ENCODE assay signal across 11 cellular contexts in the genomic region with DNA sequence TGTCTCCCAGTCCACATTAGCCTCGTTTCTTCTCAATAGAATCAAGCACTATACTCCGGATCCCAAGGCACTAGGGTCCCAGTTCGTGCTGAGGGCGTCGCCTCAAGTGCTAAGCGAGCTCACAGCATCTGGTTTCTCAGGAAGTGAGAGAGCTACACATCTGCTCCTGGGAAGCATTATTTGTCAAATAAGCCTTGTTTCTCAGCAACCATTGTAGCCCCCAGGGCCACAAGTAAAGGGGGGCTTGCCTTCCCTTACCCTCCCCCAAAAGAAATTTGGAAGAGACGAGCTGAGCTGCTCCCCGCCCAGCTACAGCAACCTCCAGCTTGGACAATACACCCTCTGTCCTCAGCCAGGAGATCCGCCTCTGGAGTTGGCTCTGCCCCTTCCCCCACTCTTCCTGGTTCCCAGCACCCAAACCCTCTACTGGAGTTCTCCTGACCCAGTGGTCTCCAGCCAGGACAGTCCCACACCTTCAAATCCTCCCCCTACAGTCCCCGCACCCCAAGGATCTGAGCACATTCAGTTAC. TPM values are rescaled to one million over a fixed set of nuclear protein-coding genes. Genes with fewer than 3 reads are reported as not detected.
DNase-seq lines count a peak whose midpoint lies in the region; ATAC-seq and TF ChIP-seq lines count a peak whose summit lies in the region.
"Had no signal": no experiment of that assay in that cellular context is flagged by ENCODE, and none has a peak within 500 bp of the region (broad histone marks: within the 10 kb centered on the region; RNA-seq: fewer than 3 reads in every experiment).

No MANE protein-coding gene starts in this region.

- ATAC-seq in esophagus mucosa (no peak), GM21529 (IDR thresholded peaks at IDR 0.05; ENCODE audit: unreplicated experiment) (no peak)
- ATAC-seq: right lobe of liver had no signal

- no peak overlapping the region for H3K4me3 Mint-ChIP-seq in endothelial cell (ENCODE audit: unreplicated experiment)
- H3K4me3 Mint-ChIP-seq in osteocyte (ENCODE audit: unreplicated experiment) = no peak overlapping the region

- H3K27me3 Mint-ChIP-seq in endothelial cell (ENCODE audit: unreplicated experiment) (peaks cover 25% of the 10 kb centered on the region), osteocyte (ENCODE audit: unreplicated experiment) (no peaks in the 10 kb centered on the region)

- H3K27ac Mint-ChIP-seq in endothelial cell (ENCODE audit: unreplicated experiment) (no peak overlapping the region), osteocyte (ENCODE audit: unreplicated experiment) (peak overlapping the region; percentile 100)

- peaks cover 40% of the 10 kb centered on the region for H3K4me1 Mint-ChIP-seq in endothelial cell (ENCODE audit: unreplicated experiment)
- H3K4me1 Mint-ChIP-seq in osteocyte (ENCODE audit: unreplicated experiment) = peaks cover 47% of the 10 kb centered on the region

- H3K9me3 Mint-ChIP-seq in endothelial cell (ENCODE audit: unreplicated experiment) = no peaks in the 10 kb centered on the region
- H3K9me3 Mint-ChIP-seq in osteocyte (ENCODE audit: unreplicated experiment) = no peaks in the 10 kb centered on the region

- peaks cover 12% of the 10 kb centered on the region for H3K36me3 Mint-ChIP-seq in endothelial cell (ENCODE audit: low read depth, unreplicated experiment)
- peaks cover 24% of the 10 kb centered on the region for H3K36me3 Mint-ChIP-seq in osteocyte (ENCODE audit: unreplicated experiment)

- DNase-seq in 8988T (peak; percentile 34), HT-29 (ENCODE audit: low spot score) (peak; percentile 73), endothelial cell (ENCODE audit: low spot score) (peak; percentile 5), osteocyte (ENCODE audit: extremely low spot score, unreplicated experiment) (no peak), activated gamma-delta T cell treated with Interleukin-2 at 50 U/mL for 16 hours (no peak)
- DNase-seq in stimulated activated naive CD4-positive, alpha-beta T cell treated with Interleukin-2 at 50 U/mL for 16 hours (lab: John Stamatoyannopoulos, UW) = no peak
- DNase-seq: activated CD4-positive, alpha-beta T cell treated with anti-CD3 and anti-CD28 coated beads, Interleukin-2, amount 50 U/mL, for 4 hours; stimulated activated naive CD4-positive, alpha-beta T cell had no signal

- no peak for TF ChIP-seq CTCF in endothelial cell (IDR thresholded peaks at IDR 0.05; ENCODE audit: unreplicated experiment)
- TF ChIP-seq CTCF in osteocyte (IDR thresholded peaks at IDR 0.05) = no peak

RNA-seq across cellular contexts. Expression of a gene that starts 5.7 kb away (rescaled TPM):
- total RNA-seq in HT-29 (2014; rRNA removed; shearing (Covaris generic)) = 57.7 and 71.9 TPM in 2 replicates
- total RNA-seq in endothelial cell (ENCODE audit: unreplicated experiment) = 112 TPM
- total RNA-seq in osteocyte = 107 and 116 TPM in 2 replicates
- 10.6 TPM for total RNA-seq in esophagus mucosa

RNA-seq across cellular contexts. Expression of a gene that starts 35.1 kb away (rescaled TPM):
- 27.4 and 29.0 TPM in 2 replicates for total RNA-seq in HT-29 (2014; rRNA removed; shearing (Covaris generic))
- total RNA-seq in endothelial cell (ENCODE audit: unreplicated experiment) = 10.5 TPM
- 28.3 and 29.0 TPM in 2 replicates for total RNA-seq in osteocyte
- total RNA-seq in esophagus mucosa = 29.3 TPM

RNA-seq across cellular contexts. Expression of a gene that starts 37.9 kb away (rescaled TPM):
- 401 and 417 TPM in 2 replicates for total RNA-seq in HT-29 (2014; rRNA removed; shearing (Covaris generic))
- total RNA-seq in endothelial cell (ENCODE audit: unreplicated experiment) = 629 TPM
- 516 and 555 TPM in 2 replicates for total RNA-seq in osteocyte
- 344 TPM for total RNA-seq in esophagus mucosa

RNA-seq across cellular contexts. Expression of a gene that starts 53.4 kb away (rescaled TPM):
- 394 and 417 TPM in 2 replicates for total RNA-seq in HT-29 (2014; rRNA removed; shearing (Covaris generic))
- total RNA-seq in endothelial cell (ENCODE audit: unreplicated experiment) = 21.1 TPM
- 18.8 and 22.3 TPM in 2 replicates for total RNA-seq in osteocyte
- total RNA-seq in esophagus mucosa = 50.5 TPM

RNA-seq across cellular contexts. Expression of a gene that starts 59.2 kb away (rescaled TPM):
- total RNA-seq in HT-29 (2014; rRNA removed; shearing (Covaris generic)) = 0.15 and 0.23 TPM in 2 replicates
- total RNA-seq in endothelial cell (ENCODE audit: unreplicated experiment) (not detected), osteocyte (not detected in 2 replicates), esophagus mucosa (not detected)

Comparison
In these comparisons a context has a peak if more than half of its experiments do, and no peak if none do; other contexts are left out.
1. DNase-seq: peak in 8988T (single experiment), HT-29 (single experiment) and endothelial cell (single experiment); none in osteocyte (single experiment), activated gamma-delta T cell treated with Interleukin-2 at 50 U/mL for 16 hours (single experiment) and stimulated activated naive CD4-positive, alpha-beta T cell treated with Interleukin-2 at 50 U/mL for 16 hours (single experiment).